In the genomic region with DNA sequence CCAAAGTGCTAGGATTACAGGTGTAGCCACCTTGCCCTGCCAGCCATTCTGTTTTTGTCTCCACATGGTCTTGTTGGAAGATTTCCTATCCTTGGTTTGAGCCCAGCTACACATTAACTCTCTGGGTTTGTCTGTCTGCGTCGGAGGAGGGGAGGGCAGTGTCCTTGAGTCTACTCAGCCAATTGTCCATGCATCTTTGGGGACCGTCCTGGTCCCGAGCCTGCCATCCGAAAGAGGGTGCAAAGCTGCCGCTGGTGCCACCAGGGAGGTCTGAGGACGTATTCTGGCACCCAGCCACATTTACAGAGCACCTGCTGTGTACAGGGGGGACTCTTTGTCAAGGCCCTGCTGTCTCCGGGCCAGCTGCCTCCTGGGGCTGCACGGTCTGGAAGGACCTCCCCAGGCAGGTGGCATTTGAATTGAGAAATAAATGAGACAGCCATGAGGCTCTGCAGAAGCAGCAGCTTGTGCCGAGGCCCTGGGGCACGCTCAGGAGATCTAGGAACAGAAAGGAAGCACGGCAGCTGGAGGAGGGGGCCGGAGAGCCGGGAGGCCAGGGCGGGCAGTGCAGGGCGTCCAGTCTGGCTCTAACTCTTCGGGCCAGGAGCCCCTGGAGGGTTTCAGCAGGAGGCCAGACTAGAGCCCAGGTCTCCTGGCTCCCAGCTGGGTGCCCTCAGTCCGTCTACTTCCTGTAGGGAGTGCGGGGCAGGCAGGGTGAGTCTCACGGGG, we compare ENCODE assay signal across 8 cellular contexts. TPM values are rescaled to one million over a fixed set of nuclear protein-coding genes. Genes with fewer than 3 reads are reported as not detected.
DNase-seq lines count a peak whose midpoint lies in the region; ATAC-seq, FAIRE-seq and TF ChIP-seq lines count a peak whose summit lies in the region.

No MANE protein-coding gene starts in this region.

- TF ChIP-seq CTCF in Calu3 (IDR thresholded peaks at IDR 0.05; ENCODE audit: unreplicated experiment) (no peak), KMS-11 (conservative IDR thresholded peaks at IDR 0.05; ENCODE audit: low read depth, low read length) (no peak), body of pancreas (IDR thresholded peaks at IDR 0.05) (no peak), neural crest cell (conservative IDR thresholded peaks at IDR 0.05) (no peak), ovary (IDR thresholded peaks at IDR 0.05) (no peak)

- TF ChIP-seq EP300 in ovary (IDR thresholded peaks at IDR 0.05): no peak

- TF ChIP-seq POLR2A in body of pancreas (IDR thresholded peaks at IDR 0.05): no peak
- no peak for TF ChIP-seq POLR2A in ovary (IDR thresholded peaks at IDR 0.05)

- H3K4me3 ChIP-seq in KMS-11 (IDR thresholded peaks at IDR 0.05; ENCODE audit: insufficient read depth, low read depth, low read length) (no peak overlapping the region), body of pancreas (no peak overlapping the region), ovary (no peak overlapping the region)

- no peak overlapping the region for H2AFZ ChIP-seq in KMS-11 (ENCODE audit: low read depth)

- H3K27me3 ChIP-seq in KMS-11 (ENCODE audit: insufficient read depth, low read depth): no peaks in the 10 kb centered on the region
- H3K27me3 ChIP-seq in body of pancreas: no peaks in the 10 kb centered on the region
- no peaks in the 10 kb centered on the region for H3K27me3 ChIP-seq in ovary

- H3K9me3 Mint-ChIP-seq in Calu3 (ENCODE audit: low read depth, unreplicated experiment) (no peaks in the 10 kb centered on the region), neural crest cell (no peaks in the 10 kb centered on the region)

- peaks cover 11% of the 10 kb centered on the region for H3K79me2 ChIP-seq in KMS-11 (ENCODE audit: insufficient read depth, low read depth)

- no peak for DNase-seq in Calu3
- peak in 2 of 4 donors; percentile 58 to 64 for DNase-seq in body of pancreas
- no peak for DNase-seq in neural crest cell (ENCODE audit: low read depth, low spot score)
- DNase-seq in RCC 7860 (ENCODE audit: low spot score): no peak
- no peak for DNase-seq in ovary
- DNase-seq in mucosa of gallbladder (ENCODE audit: low spot score): no peak

- intact Hi-C loops in Calu3 (cut with micrococcal nuclease; ENCODE audit: unreplicated experiment) (no loop called here), body of pancreas (cut with DNase I) (no loop called here), ovary (cut with DNase I) (no loop called here)

- BruUV-seq in Calu3 (replicated peaks; lab: Mats Ljungman, UMichigan): TSS peak; percentile 42

- ATAC-seq in body of pancreas: peak; percentile 15
- ATAC-seq in HG03354 (IDR thresholded peaks at IDR 0.05; ENCODE audit: poor library complexity, severe bottlenecking, unreplicated experiment): no peak

- H3K4me1 ChIP-seq in KMS-11 (ENCODE audit: low read depth, poor library complexity, severe bottlenecking) (peaks cover 21% of the 10 kb centered on the region), body of pancreas (peaks cover 31% of the 10 kb centered on the region), ovary (ENCODE audit: insufficient read depth) (no peaks in the 10 kb centered on the region)

- no peaks in the 10 kb centered on the region for H3K9me3 ChIP-seq in body of pancreas
- H3K9me3 ChIP-seq in ovary: no peaks in the 10 kb centered on the region

- H3K36me3 ChIP-seq in KMS-11 (ENCODE audit: insufficient read depth) (no peaks in the 10 kb centered on the region), body of pancreas (replicated peaks in 1 of 2; ENCODE audit: insufficient read depth in 1 of 2, low read depth in 2 of 2) (no peaks in the 10 kb centered on the region), ovary (no peaks in the 10 kb centered on the region)

- H3K27me3 Mint-ChIP-seq in Calu3 (ENCODE audit: unreplicated experiment) (no peaks in the 10 kb centered on the region), neural crest cell (ENCODE audit: low read depth) (peaks cover 2% of the 10 kb centered on the region)

- peak overlapping the region; percentile 93 for H3K4me2 ChIP-seq in KMS-11

- CTCF ChIA-PET in Calu3 (lab: Charles Lee): interaction anchor here (1.0 kb wide), 1 partner anchor 26 kb away, joined by 3 read pairs; no protein-coding TSS in a partner anchor

- peaks cover 25% of the 10 kb centered on the region for H3K4me1 Mint-ChIP-seq in Calu3 (ENCODE audit: low read depth, unreplicated experiment)
- peaks cover 23% of the 10 kb centered on the region for H3K4me1 Mint-ChIP-seq in neural crest cell

- H3K9ac ChIP-seq in KMS-11: no peak overlapping the region

- H3K27ac ChIP-seq in KMS-11: no peak overlapping the region
- peak overlapping the region; percentile 65 to 86 (median 70) for H3K27ac ChIP-seq in body of pancreas
- H3K27ac ChIP-seq in ovary: no peak overlapping the region

- H3K36me3 Mint-ChIP-seq in Calu3 (ENCODE audit: insufficient read depth, unreplicated experiment): peaks cover 100% of the 10 kb centered on the region
- H3K36me3 Mint-ChIP-seq in neural crest cell (ENCODE audit: low read depth): no peaks in the 10 kb centered on the region

- H3K4me3 Mint-ChIP-seq in Calu3 (ENCODE audit: low read depth, unreplicated experiment) (peak overlapping the region; percentile 91), neural crest cell (peak overlapping the region; percentile 69)

- H3K27ac Mint-ChIP-seq in Calu3 (ENCODE audit: unreplicated experiment) (peak overlapping the region; percentile 87), neural crest cell (ENCODE audit: unreplicated experiment) (peak overlapping the region; percentile 16)

- no peaks in the 10 kb centered on the region for H4K20me1 ChIP-seq in KMS-11 (ENCODE audit: insufficient read depth)

- WGBS in body of pancreas, 2 donors: 43 to 49% methylated on average over 10 to 20 of the region's 20 CpGs
- WGBS in ovary, 3 donors: 84 to 90% (median 84%) methylated on average over 20 of the region's 20 CpGs

- no peak for FAIRE-seq in RCC 7860 (lab: Jason Lieb, UNC)

RNA-seq across cellular contexts. Expression of gene CYBA, which starts 1.5 kb away (rescaled TPM):
- 867 and 881 TPM in 2 replicates for total RNA-seq in Calu3 (2022)
- 100 to 1,000 TPM; 126 to 177 TPM for total RNA-seq in body of pancreas
- 22.0 and 22.3 TPM in 2 replicates for total RNA-seq in neural crest cell
- total RNA-seq in ovary: 100 to 1,000 TPM in 1 of 7 donors, 10 to 100 TPM in 6; 17.5 to 244 (median 63.0) TPM
- 10 to 100 TPM in 1 of 2 donors, 1 to 10 TPM in 1; 6.5 to 51.5 TPM for polyA plus RNA-seq in ovary
- 271 TPM for total RNA-seq in mucosa of gallbladder

RNA-seq across cellular contexts. Expression of gene IL17C, which starts 11.0 kb away (rescaled TPM):
- total RNA-seq in Calu3 (2022): not detected in 2 replicates
- total RNA-seq in body of pancreas: not detected
- total RNA-seq in neural crest cell: 0.23 TPM in 1 of 2 replicates, not detected in the other
- not detected for total RNA-seq in ovary
- not detected for polyA plus RNA-seq in ovary
- total RNA-seq in mucosa of gallbladder: not detected

RNA-seq across cellular contexts. Expression of gene MVD, which starts 13.5 kb away (rescaled TPM):
- total RNA-seq in Calu3 (2022) (139 and 152 TPM in 2 replicates), body of pancreas (10 to 100 TPM; 16.9 to 28.7 TPM), neural crest cell (171 and 196 TPM in 2 replicates), ovary (100 to 1,000 TPM in 1 of 7 donors, 10 to 100 TPM in 5, 1 to 10 TPM in 1; 9.1 to 135 (median 20.9) TPM), mucosa of gallbladder (126 TPM)
- 10 to 100 TPM in 1 of 2 donors, 1 to 10 TPM in 1; 9.2 to 22.6 TPM for polyA plus RNA-seq in ovary

RNA-seq across cellular contexts. Expression of gene SNAI3, which starts 36.9 kb away (rescaled TPM):
- total RNA-seq in Calu3 (2022) (0.34 and 0.54 TPM in 2 replicates), body of pancreas (under 1 TPM in 1 of 2 donors, not detected in 1; 0.26 TPM), neural crest cell (not detected in 2 replicates), ovary (1 to 10 TPM in 1 of 7 donors, under 1 TPM in 3, not detected in 3; 0.12 to 1.0 (median 0.25) TPM), mucosa of gallbladder (1.9 TPM)
- under 1 TPM in 1 of 2 donors, not detected in 1; 0.28 TPM for polyA plus RNA-seq in ovary

RNA-seq across cellular contexts. Expression of gene RNF166, which starts 56.8 kb away (rescaled TPM):
- total RNA-seq in Calu3 (2022) (33.3 and 34.3 TPM in 2 replicates), body of pancreas (10 to 100 TPM; 16.6 to 27.7 TPM), neural crest cell (30.7 and 31.3 TPM in 2 replicates), ovary (10 to 100 TPM; 17.3 to 26.5 (median 22.2) TPM), mucosa of gallbladder (28.4 TPM)
- polyA plus RNA-seq in ovary: 10 to 100 TPM in 1 of 2 donors, 1 to 10 TPM in 1; 4.7 to 14.0 TPM

Comparison
In these comparisons a context has a peak if more than half of its experiments do, and no peak if none do; other contexts are left out.
1. H3K27ac ChIP-seq: peak in body of pancreas (4 of 4); none in KMS-11 (single experiment) and ovary (0 of 2).